11 cellular contexts compared by ENCODE assay signal in genomic region chr17:50469005-50469605, GRCh38. TPM values are rescaled to one million over a fixed set of nuclear protein-coding genes. Genes with fewer than 3 reads are reported as not detected.
A peak's percentile ranks its signal among the peaks of the same experiment; 100 is the strongest.
DNase-seq lines count a peak whose midpoint lies in the region; ATAC-seq and TF ChIP-seq lines count a peak whose summit lies in the region.
"Had no signal": no experiment of that assay in that cellular context is flagged by ENCODE, and none has a peak within 500 bp of the region (broad histone marks: within the 10 kb centered on the region; RNA-seq: fewer than 3 reads in every experiment).

No MANE protein-coding gene starts in this region.

- no peaks in the 10 kb centered on the region for H3K9me3 Mint-ChIP-seq in memory B cell
- no peaks in the 10 kb centered on the region for H3K9me3 Mint-ChIP-seq in stimulated activated naive B cell treated with anti-CD40 and anti-IgM and Interleukin-4, amounts not matched to agents 10 μg/mL and 1 μg/mL and 100 μg/mL, for 72 hours
- H3K9me3 Mint-ChIP-seq in activated T-helper 1 cell treated with anti-CD3 and anti-CD28 coated beads, Interleukin-12 subunit alpha, Interleukin-12 subunit beta, Interleukin-2, Interleukin-4 antibody, amounts not matched to agents 30 ng/mL and 10 ng/mL and 1 ng/mL, durations not matched to agents 14 hours and 24 hours and 36 hours, result no peaks in the 10 kb centered on the region

- H3K36me3 ChIP-seq in HUES48 (ENCODE audit: control insufficient read depth, insufficient read depth, low read length), result no peaks in the 10 kb centered on the region

- TF ChIP-seq CTCF in choroid plexus epithelial cell (conservative IDR thresholded peaks at IDR 0.05; ENCODE audit: low read depth, low read length) (no peak), lower leg skin (IDR thresholded peaks at IDR 0.05) (no peak)

- intact Hi-C loops in lower leg skin (cut with DNase I; ENCODE audit: low total_unique reads), result no loop called here
- intact Hi-C loops in activated T-helper 1 cell treated with anti-CD3 and anti-CD28 coated beads, Interleukin-12 subunit alpha, Interleukin-12 subunit beta, Interleukin-2, Interleukin-4 antibody, amounts not matched to agents 30 ng/mL and 10 ng/mL and 1 ng/mL, durations not matched to agents 14 hours and 24 hours and 36 hours (cut with micrococcal nuclease), result no loop called here

- H3K36me3 Mint-ChIP-seq in memory B cell, result peaks cover 31% of the 10 kb centered on the region
- peaks cover 8 to 22% of the 10 kb centered on the region in 2 donors for H3K36me3 Mint-ChIP-seq in stimulated activated naive B cell treated with anti-CD40 and anti-IgM and Interleukin-4, amounts not matched to agents 10 μg/mL and 1 μg/mL and 100 μg/mL, for 72 hours
- H3K36me3 Mint-ChIP-seq in activated T-helper 1 cell treated with anti-CD3 and anti-CD28 coated beads, Interleukin-12 subunit alpha, Interleukin-12 subunit beta, Interleukin-2, Interleukin-4 antibody, amounts not matched to agents 30 ng/mL and 10 ng/mL and 1 ng/mL, durations not matched to agents 14 hours and 24 hours and 36 hours (ENCODE audit: low read depth), result no peaks in the 10 kb centered on the region

- no peak overlapping the region for H3K27ac ChIP-seq in HUES48 (ENCODE audit: low read depth, low read length)
- H3K27ac ChIP-seq: VCaP had no signal

- H3K27ac Mint-ChIP-seq in memory B cell, result no peak overlapping the region
- H3K27ac Mint-ChIP-seq in stimulated activated naive B cell treated with anti-CD40 and anti-IgM and Interleukin-4, amounts not matched to agents 10 μg/mL and 1 μg/mL and 100 μg/mL, for 72 hours, result no peak overlapping the region
- no peak overlapping the region for H3K27ac Mint-ChIP-seq in activated T-helper 1 cell treated with anti-CD3 and anti-CD28 coated beads, Interleukin-12 subunit alpha, Interleukin-12 subunit beta, Interleukin-2, Interleukin-4 antibody, amounts not matched to agents 30 ng/mL and 10 ng/mL and 1 ng/mL, durations not matched to agents 14 hours and 24 hours and 36 hours

- peaks cover 2% of the 10 kb centered on the region for H3K27me3 Mint-ChIP-seq in memory B cell
- peaks cover 18 to 26% of the 10 kb centered on the region in 2 donors for H3K27me3 Mint-ChIP-seq in stimulated activated naive B cell treated with anti-CD40 and anti-IgM and Interleukin-4, amounts not matched to agents 10 μg/mL and 1 μg/mL and 100 μg/mL, for 72 hours
- H3K27me3 Mint-ChIP-seq in activated T-helper 1 cell treated with anti-CD3 and anti-CD28 coated beads, Interleukin-12 subunit alpha, Interleukin-12 subunit beta, Interleukin-2, Interleukin-4 antibody, amounts not matched to agents 30 ng/mL and 10 ng/mL and 1 ng/mL, durations not matched to agents 14 hours and 24 hours and 36 hours (ENCODE audit: insufficient read depth), result peaks cover 29% of the 10 kb centered on the region

- peaks cover 23% of the 10 kb centered on the region for H3K27me3 ChIP-seq in HUES48 (ENCODE audit: control insufficient read depth, insufficient read depth, low read length)

- H3K4me1 ChIP-seq in HUES48 (ENCODE audit: control insufficient read depth, insufficient read depth, low read length), result peaks cover 11% of the 10 kb centered on the region; the same call in 1 of the 2 replicates

- H3K4me1 Mint-ChIP-seq in memory B cell, result peaks cover 34% of the 10 kb centered on the region
- peaks cover 11 to 12% of the 10 kb centered on the region in 2 donors for H3K4me1 Mint-ChIP-seq in stimulated activated naive B cell treated with anti-CD40 and anti-IgM and Interleukin-4, amounts not matched to agents 10 μg/mL and 1 μg/mL and 100 μg/mL, for 72 hours
- no peaks in the 10 kb centered on the region for H3K4me1 Mint-ChIP-seq in activated T-helper 1 cell treated with anti-CD3 and anti-CD28 coated beads, Interleukin-12 subunit alpha, Interleukin-12 subunit beta, Interleukin-2, Interleukin-4 antibody, amounts not matched to agents 30 ng/mL and 10 ng/mL and 1 ng/mL, durations not matched to agents 14 hours and 24 hours and 36 hours (ENCODE audit: low read depth)

- ATAC-seq in memory B cell (ENCODE audit: low read depth), result no peak
- peak; percentile 14 to 37 for ATAC-seq in stimulated activated naive B cell treated with anti-CD40 and anti-IgM and Interleukin-4, amounts not matched to agents 10 μg/mL and 1 μg/mL and 100 μg/mL, for 72 hours (replicated peaks)

- no peaks in the 10 kb centered on the region for H3K9me3 ChIP-seq in HUES48 (ENCODE audit: control insufficient read depth, insufficient read depth, low read length)

- no peak overlapping the region for H3K9ac ChIP-seq in HUES48 (ENCODE audit: low read depth, low read length)

- H3K4me3 ChIP-seq in HUES48 (ENCODE audit: low read depth, low read length) (peak overlapping the region; percentile 55; the same call in 1 of the 2 replicates), choroid plexus epithelial cell (ENCODE audit: low read depth, low read length) (peak overlapping the region; percentile 35), lower leg skin (ENCODE audit: low read depth, poor library complexity, severe bottlenecking) (no peak overlapping the region)

- TF ChIP-seq POLR2A in lower leg skin (IDR thresholded peaks at IDR 0.05), result no peak

- WGBS in lower leg skin, 2 donors, result 2 to 3% methylated on average over 32 to 35 of the region's 51 CpGs

- H3K4me3 Mint-ChIP-seq in memory B cell, result peak overlapping the region; percentile 63
- peak overlapping the region; percentile 47 to 56 for H3K4me3 Mint-ChIP-seq in stimulated activated naive B cell treated with anti-CD40 and anti-IgM and Interleukin-4, amounts not matched to agents 10 μg/mL and 1 μg/mL and 100 μg/mL, for 72 hours
- no peak overlapping the region for H3K4me3 Mint-ChIP-seq in activated T-helper 1 cell treated with anti-CD3 and anti-CD28 coated beads, Interleukin-12 subunit alpha, Interleukin-12 subunit beta, Interleukin-2, Interleukin-4 antibody, amounts not matched to agents 30 ng/mL and 10 ng/mL and 1 ng/mL, durations not matched to agents 14 hours and 24 hours and 36 hours

- DNase-seq in choroid plexus epithelial cell (ENCODE audit: low read depth), result peak; percentile 14
- no peak for DNase-seq in memory B cell (ENCODE audit: low spot score in 2 of 2)
- DNase-seq in stimulated activated naive B cell treated with anti-CD40 and anti-IgM and Interleukin-4, amounts not matched to agents 10 μg/mL and 1 μg/mL and 100 μg/mL, for 72 hours, result no peak
- no peak for DNase-seq in stimulated activated CD4-positive, alpha-beta T cell treated with anti-CD3 and anti-CD28 coated beads, Interleukin-12 subunit alpha, Interleukin-12 subunit beta, amount 100 ng/mL, for 4 hours
- no peak for DNase-seq in lower leg skin (ENCODE audit: low spot score in 2 of 2)
- DNase-seq in activated T-helper 1 cell treated with anti-CD3 and anti-CD28 coated beads, Interleukin-12 subunit alpha, Interleukin-12 subunit beta, Interleukin-2, Interleukin-4 antibody, amounts not matched to agents 30 ng/mL and 10 ng/mL and 1 ng/mL, durations not matched to agents 14 hours and 24 hours and 36 hours (ENCODE audit: low spot score), result no peak
- DNase-seq: OCI-M1; stimulated activated CD4-positive, alpha-beta T cell treated with anti-CD3 and anti-CD28 coated beads, Interleukin-2, amount 100 ng/mL, for 24 hours had no signal

RNA-seq across cellular contexts. Expression of gene CHAD, which starts 0.4 kb away (rescaled TPM):
- 1 to 10 TPM; 3.2 to 8.2 (median 7.2) TPM for total RNA-seq in lower leg skin
- not detected in 2 replicates for total RNA-seq in activated T-helper 1 cell treated with anti-CD3 and anti-CD28 coated beads, Interleukin-12 subunit alpha, Interleukin-12 subunit beta, Interleukin-2, Interleukin-4 antibody, amounts not matched to agents 30 ng/mL and 10 ng/mL and 1 ng/mL, durations not matched to agents 14 hours and 24 hours and 36 hours
- total RNA-seq: bronchial epithelial cell had no signal

RNA-seq across cellular contexts. Expression of gene RSAD1, which starts 9.6 kb away (rescaled TPM):
- total RNA-seq in lower leg skin, result 10 to 100 TPM; 21.5 to 40.5 (median 26.5) TPM
- total RNA-seq in activated T-helper 1 cell treated with anti-CD3 and anti-CD28 coated beads, Interleukin-12 subunit alpha, Interleukin-12 subunit beta, Interleukin-2, Interleukin-4 antibody, amounts not matched to agents 30 ng/mL and 10 ng/mL and 1 ng/mL, durations not matched to agents 14 hours and 24 hours and 36 hours, result 53.4 and 54.2 TPM in 2 replicates

RNA-seq across cellular contexts. Expression of gene MYCBPAP, which starts 39.1 kb away (rescaled TPM):
- total RNA-seq in lower leg skin, result 1 to 10 TPM in 1 of 4 donors, under 1 TPM in 3; 0.38 to 2.3 (median 0.54) TPM
- total RNA-seq in activated T-helper 1 cell treated with anti-CD3 and anti-CD28 coated beads, Interleukin-12 subunit alpha, Interleukin-12 subunit beta, Interleukin-2, Interleukin-4 antibody, amounts not matched to agents 30 ng/mL and 10 ng/mL and 1 ng/mL, durations not matched to agents 14 hours and 24 hours and 36 hours, result 2.6 and 3.8 TPM in 2 replicates

RNA-seq across cellular contexts. Expression of gene ACSF2, which starts 43.1 kb away (rescaled TPM):
- 100 to 1,000 TPM in 1 of 4 donors, 10 to 100 TPM in 3; 40.8 to 121 (median 64.3) TPM for total RNA-seq in lower leg skin
- total RNA-seq in activated T-helper 1 cell treated with anti-CD3 and anti-CD28 coated beads, Interleukin-12 subunit alpha, Interleukin-12 subunit beta, Interleukin-2, Interleukin-4 antibody, amounts not matched to agents 30 ng/mL and 10 ng/mL and 1 ng/mL, durations not matched to agents 14 hours and 24 hours and 36 hours, result 8.8 and 11.3 TPM in 2 replicates
